11 cellular contexts compared by ENCODE assay signal in the genomic region with DNA sequence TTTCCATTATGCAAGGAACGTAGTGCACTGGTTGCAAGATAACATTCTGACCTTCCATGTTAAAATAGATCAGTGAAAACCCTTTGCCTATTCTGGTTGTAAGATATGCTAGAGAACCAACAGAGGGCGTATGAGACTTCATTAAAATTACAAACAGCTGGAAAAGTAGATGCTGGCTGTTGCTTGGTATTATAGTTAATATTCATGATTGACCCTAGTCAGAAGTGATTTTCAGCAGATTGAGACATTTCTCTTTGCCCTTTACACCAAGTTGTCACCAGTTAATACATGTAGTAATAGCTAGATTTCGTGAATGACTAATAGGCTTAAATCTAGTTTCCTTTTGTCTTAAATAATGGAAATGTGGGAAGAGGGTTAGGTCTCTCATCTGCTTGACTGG. TPM values are rescaled to one million over a fixed set of nuclear protein-coding genes. Genes with fewer than 3 reads are reported as not detected.
DNase-seq lines count a peak whose midpoint lies in the region; ATAC-seq and TF ChIP-seq lines count a peak whose summit lies in the region.
"Had no signal": no experiment of that assay in that cellular context is flagged by ENCODE, and none has a peak within 500 bp of the region (broad histone marks: within the 10 kb centered on the region; RNA-seq: fewer than 3 reads in every experiment).

No MANE protein-coding gene starts in this region.

- no peak for ATAC-seq in activated T-cell treated with anti-CD3 and anti-CD28 coated beads, Interleukin-2, amount 50 U/mL, for 72 hours (replicated peaks in 1 of 2)
- ATAC-seq in thoracic aorta (ENCODE audit: insufficient number of reproducible peaks, low FRiP score, low read depth) (no peak), GM18907 (IDR thresholded peaks at IDR 0.05; ENCODE audit: unreplicated experiment) (no peak)

- DNase-seq in activated T-cell treated with anti-CD3 and anti-CD28 coated beads, Interleukin-2, amount 50 U/mL, for 72 hours = no peak
- no peak for DNase-seq in activated T-cell treated with anti-CD3 and anti-CD28 coated beads, Interleukin-2, amount 50 U/mL, for 48 hours
- DNase-seq in OCI-M1 (lab: John Stamatoyannopoulos, UW) (peak; percentile 49), erythroblast (lab: John Stamatoyannopoulos, UW) (peak; percentile 48 to 54), thoracic aorta (ENCODE audit: low spot score) (no peak), NCI-H1694 treated with DMSO at 0.1 percent for 48 hours (lab: John Stamatoyannopoulos, UW) (no peak), vagina (ENCODE audit: extremely low spot score in 2 of 2) (no peak)
- DNase-seq: GF-D8 had no signal

- TF ChIP-seq POLR2A in erythroblast (IDR thresholded peaks at IDR 0.05; ENCODE audit: low read length) (no peak), vagina (IDR thresholded peaks at IDR 0.05) (no peak)

- H3K4me1 ChIP-seq in thoracic aorta (ENCODE audit: control insufficient read depth in 1 of 2, low read depth in 2 of 2) = peaks cover 12 to 19% of the 10 kb centered on the region in 2 donors
- H3K4me1 ChIP-seq in vagina = peaks cover 5% of the 10 kb centered on the region

- no peaks in the 10 kb centered on the region for H3K9me3 Mint-ChIP-seq in activated T-cell treated with anti-CD3 and anti-CD28 coated beads, Interleukin-2, amount 50 U/mL, for 72 hours
- H3K9me3 Mint-ChIP-seq: dendritic cell treated with granulocyte-macrophage colony-stimulating factor and Interleukin-4, amounts not matched to agents 40 ng/mL and 50 ng/mL, for 4 days had no signal

- no peaks in the 10 kb centered on the region for H3K27me3 ChIP-seq in thoracic aorta (replicated peaks; ENCODE audit: insufficient read depth)
- no peaks in the 10 kb centered on the region for H3K27me3 ChIP-seq in vagina
- H3K27me3 ChIP-seq: neutrophil had no signal

- intact Hi-C loops in vagina (cut with DNase I) = loop anchor here (5.0 kb wide), 1 partner anchor 782 kb away; a partner anchor contains a TSS

- no peak overlapping the region for H3K4me3 ChIP-seq in thoracic aorta
- no peak overlapping the region for H3K4me3 ChIP-seq in vagina

- peak; percentile 37 for TF ChIP-seq CTCF in thoracic aorta (IDR thresholded peaks at IDR 0.05)
- peak in 1 of 3 experiments; percentile 8 for TF ChIP-seq CTCF in vagina (IDR thresholded peaks at IDR 0.05)

- H3K4me3 Mint-ChIP-seq in activated T-cell treated with anti-CD3 and anti-CD28 coated beads, Interleukin-2, amount 50 U/mL, for 72 hours = no peak overlapping the region
- H3K4me3 Mint-ChIP-seq: dendritic cell treated with granulocyte-macrophage colony-stimulating factor and Interleukin-4, amounts not matched to agents 40 ng/mL and 50 ng/mL, for 4 days had no signal

- H3K27me3 Mint-ChIP-seq in activated T-cell treated with anti-CD3 and anti-CD28 coated beads, Interleukin-2, amount 50 U/mL, for 72 hours (ENCODE audit: low read depth) = no peaks in the 10 kb centered on the region
- H3K27me3 Mint-ChIP-seq: dendritic cell treated with granulocyte-macrophage colony-stimulating factor and Interleukin-4, amounts not matched to agents 40 ng/mL and 50 ng/mL, for 4 days had no signal

- H3K4me1 Mint-ChIP-seq in activated T-cell treated with anti-CD3 and anti-CD28 coated beads, Interleukin-2, amount 50 U/mL, for 72 hours (ENCODE audit: low read depth) = peaks cover 58% of the 10 kb centered on the region

- peak overlapping the region; percentile 92 for H3K27ac Mint-ChIP-seq in activated T-cell treated with anti-CD3 and anti-CD28 coated beads, Interleukin-2, amount 50 U/mL, for 72 hours
- H3K27ac Mint-ChIP-seq: dendritic cell treated with granulocyte-macrophage colony-stimulating factor and Interleukin-4, amounts not matched to agents 40 ng/mL and 50 ng/mL, for 4 days had no signal

- H3K36me3 ChIP-seq in thoracic aorta (peaks cover 40% of the 10 kb centered on the region), vagina (peaks cover 0 to 42% of the 10 kb centered on the region in 2 donors)

- H3K27ac ChIP-seq in thoracic aorta = no peak overlapping the region
- no peak overlapping the region for H3K27ac ChIP-seq in vagina

- H3K9me3 ChIP-seq in thoracic aorta (no peaks in the 10 kb centered on the region), vagina (no peaks in the 10 kb centered on the region)
- H3K9me3 ChIP-seq: neutrophil had no signal

- H3K36me3 Mint-ChIP-seq in activated T-cell treated with anti-CD3 and anti-CD28 coated beads, Interleukin-2, amount 50 U/mL, for 72 hours (ENCODE audit: insufficient read depth in 2 of 2) = peaks cover 14 to 62% of the 10 kb centered on the region in 2 donors

RNA-seq across cellular contexts. Expression of a gene that starts 13.8 kb away (rescaled TPM):
- under 1 TPM; 0.12 to 0.17 TPM for total RNA-seq in activated T-cell treated with anti-CD3 and anti-CD28 coated beads, Interleukin-2, amount 50 U/mL, for 72 hours
- total RNA-seq in thoracic aorta = 1 to 10 TPM in 1 of 2 donors, under 1 TPM in 1; 0.81 to 1.6 TPM
- total RNA-seq in vagina = 1.7 TPM

RNA-seq across cellular contexts. Expression of a gene that starts 18.0 kb away (rescaled TPM):
- 1,000 to 10,000 TPM; 2,044 to 2,227 TPM for total RNA-seq in activated T-cell treated with anti-CD3 and anti-CD28 coated beads, Interleukin-2, amount 50 U/mL, for 72 hours
- total RNA-seq in thoracic aorta (1,000 to 10,000 TPM in 1 of 2 donors, 100 to 1,000 TPM in 1; 453 to 1,895 TPM), vagina (526 TPM)

Comparison
In these comparisons a context has a peak if more than half of its experiments do, and no peak if none do; other contexts are left out.
1. DNase-seq: peak in OCI-M1 (single experiment) and erythroblast (2 of 2); none in activated T-cell treated with anti-CD3 and anti-CD28 coated beads, Interleukin-2, amount 50 U/mL, for 72 hours (0 of 2), activated T-cell treated with anti-CD3 and anti-CD28 coated beads, Interleukin-2, amount 50 U/mL, for 48 hours (0 of 2), thoracic aorta (single experiment), NCI-H1694 treated with DMSO at 0.1 percent for 48 hours (single experiment) and vagina (0 of 2).